ENCODE assay signal across 1 cellular context in the genomic region with DNA sequence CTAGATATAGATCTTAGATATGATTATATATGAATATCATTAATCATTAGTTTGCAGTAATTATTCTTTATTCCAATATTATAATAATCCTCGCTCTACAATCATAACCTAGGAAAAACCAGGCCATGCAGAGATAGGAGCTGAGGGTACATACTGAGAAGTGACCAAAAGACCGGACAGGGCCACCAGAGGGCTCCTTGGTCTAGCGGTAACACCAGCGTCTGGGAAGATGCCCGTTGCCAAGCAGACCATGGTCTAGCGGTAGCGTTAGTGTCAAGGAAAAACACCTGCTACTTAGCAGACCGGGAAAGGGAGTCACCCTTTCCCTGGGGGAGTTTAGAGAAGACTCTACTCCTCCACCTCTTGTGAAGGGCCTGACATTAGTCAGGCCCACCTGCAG.
TF ChIP-seq lines count a peak whose summit lies in the region.

No MANE protein-coding gene starts in this region.

TF ChIP-seq in K562, 482 proteins besides CTCF, POLR2A, EP300 and RAD21:
- TF ChIP-seq, protein P1, sequence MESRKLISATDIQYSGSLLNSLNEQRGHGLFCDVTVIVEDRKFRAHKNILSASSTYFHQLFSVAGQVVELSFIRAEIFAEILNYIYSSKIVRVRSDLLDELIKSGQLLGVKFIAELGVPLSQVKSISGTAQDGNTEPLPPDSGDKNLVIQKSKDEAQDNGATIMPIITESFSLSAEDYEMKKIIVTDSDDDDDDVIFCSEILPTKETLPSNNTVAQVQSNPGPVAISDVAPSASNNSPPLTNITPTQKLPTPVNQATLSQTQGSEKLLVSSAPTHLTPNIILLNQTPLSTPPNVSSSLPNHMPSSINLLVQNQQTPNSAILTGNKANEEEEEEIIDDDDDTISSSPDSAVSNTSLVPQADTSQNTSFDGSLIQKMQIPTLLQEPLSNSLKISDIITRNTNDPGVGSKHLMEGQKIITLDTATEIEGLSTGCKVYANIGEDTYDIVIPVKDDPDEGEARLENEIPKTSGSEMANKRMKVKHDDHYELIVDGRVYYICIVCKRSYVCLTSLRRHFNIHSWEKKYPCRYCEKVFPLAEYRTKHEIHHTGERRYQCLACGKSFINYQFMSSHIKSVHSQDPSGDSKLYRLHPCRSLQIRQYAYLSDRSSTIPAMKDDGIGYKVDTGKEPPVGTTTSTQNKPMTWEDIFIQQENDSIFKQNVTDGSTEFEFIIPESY (CRISPR knock-in tag; IDR thresholded peaks at IDR 0.05) = peak; percentile 95
TF ChIP-seq in K562: peak in this region for 1; not testable (repeated sequence) for 481.
